2 cellular contexts compared by ENCODE assay signal in the genomic region with DNA sequence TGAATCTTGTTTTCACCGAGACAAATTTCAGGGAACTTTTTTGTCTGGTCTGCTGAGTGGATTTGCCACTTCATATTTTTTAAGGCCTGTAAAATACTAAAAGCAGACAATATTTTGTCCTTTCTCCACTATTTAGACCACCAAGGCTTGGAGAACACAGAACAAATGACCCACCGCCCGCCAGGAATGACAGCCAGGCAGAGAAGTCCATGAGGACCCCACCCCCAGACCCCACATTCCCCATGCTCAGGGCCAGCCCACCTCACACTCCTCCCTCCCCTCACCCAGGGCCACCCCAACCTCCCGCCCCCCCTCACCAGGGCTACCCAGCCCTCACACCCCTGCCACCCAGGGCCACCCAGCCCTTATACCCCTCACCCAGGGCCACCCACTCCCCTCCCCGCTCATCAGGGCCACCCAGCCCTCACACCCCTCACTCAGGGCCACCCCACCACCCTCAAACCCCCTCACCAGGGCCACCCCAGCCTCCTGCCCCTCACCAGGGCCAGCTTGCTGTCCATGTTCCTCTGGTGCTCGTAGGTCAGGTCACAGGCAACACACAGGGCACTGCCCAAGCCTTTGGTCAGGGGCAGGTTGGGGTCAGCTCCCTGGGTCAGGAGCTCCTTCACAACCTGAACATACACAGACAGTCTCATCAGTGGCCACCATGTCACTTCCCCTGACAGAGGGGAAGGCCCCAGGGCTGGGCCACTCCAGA.
TF ChIP-seq lines count a peak whose summit lies in the region.

No MANE protein-coding gene starts in this region.

TF ChIP-seq in SK-N-SH, 30 proteins besides CTCF, POLR2A, EP300 and RAD21 (continued from another document):
- TF ChIP-seq, protein P1, sequence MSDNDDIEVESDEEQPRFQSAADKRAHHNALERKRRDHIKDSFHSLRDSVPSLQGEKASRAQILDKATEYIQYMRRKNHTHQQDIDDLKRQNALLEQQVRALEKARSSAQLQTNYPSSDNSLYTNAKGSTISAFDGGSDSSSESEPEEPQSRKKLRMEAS (IDR thresholded peaks at IDR 0.05; ENCODE audit: low read depth): no peak
- TF ChIP-seq TCF12 (IDR thresholded peaks at IDR 0.05) (no peak), TAF1 (IDR thresholded peaks at IDR 0.05; ENCODE audit: borderline replicate concordance, low read depth, low read length) (no peak), EZH2phosphoT487 (IDR thresholded peaks at IDR 0.05; ENCODE audit: borderline replicate concordance, low read depth) (no peak), ELF1 (IDR thresholded peaks at IDR 0.05) (no peak), SIN3A (IDR thresholded peaks at IDR 0.05; ENCODE audit: borderline replicate concordance, low read depth, low read length) (no peak), YY1 (IDR thresholded peaks at IDR 0.05; ENCODE audit: low read depth) (no peak), FOXJ3 (CRISPR knock-in tag; IDR thresholded peaks at IDR 0.05) (no peak), GATA2 (CRISPR knock-in tag; IDR thresholded peaks at IDR 0.05) (no peak)
- TF ChIP-seq, protein P2, sequence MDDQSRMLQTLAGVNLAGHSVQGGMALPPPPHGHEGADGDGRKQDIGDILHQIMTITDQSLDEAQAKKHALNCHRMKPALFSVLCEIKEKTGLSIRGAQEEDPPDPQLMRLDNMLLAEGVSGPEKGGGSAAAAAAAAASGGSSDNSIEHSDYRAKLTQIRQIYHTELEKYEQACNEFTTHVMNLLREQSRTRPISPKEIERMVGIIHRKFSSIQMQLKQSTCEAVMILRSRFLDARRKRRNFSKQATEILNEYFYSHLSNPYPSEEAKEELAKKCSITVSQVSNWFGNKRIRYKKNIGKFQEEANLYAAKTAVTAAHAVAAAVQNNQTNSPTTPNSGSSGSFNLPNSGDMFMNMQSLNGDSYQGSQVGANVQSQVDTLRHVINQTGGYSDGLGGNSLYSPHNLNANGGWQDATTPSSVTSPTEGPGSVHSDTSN (IDR thresholded peaks at IDR 0.05): no peak
- TF ChIP-seq, protein P3, sequence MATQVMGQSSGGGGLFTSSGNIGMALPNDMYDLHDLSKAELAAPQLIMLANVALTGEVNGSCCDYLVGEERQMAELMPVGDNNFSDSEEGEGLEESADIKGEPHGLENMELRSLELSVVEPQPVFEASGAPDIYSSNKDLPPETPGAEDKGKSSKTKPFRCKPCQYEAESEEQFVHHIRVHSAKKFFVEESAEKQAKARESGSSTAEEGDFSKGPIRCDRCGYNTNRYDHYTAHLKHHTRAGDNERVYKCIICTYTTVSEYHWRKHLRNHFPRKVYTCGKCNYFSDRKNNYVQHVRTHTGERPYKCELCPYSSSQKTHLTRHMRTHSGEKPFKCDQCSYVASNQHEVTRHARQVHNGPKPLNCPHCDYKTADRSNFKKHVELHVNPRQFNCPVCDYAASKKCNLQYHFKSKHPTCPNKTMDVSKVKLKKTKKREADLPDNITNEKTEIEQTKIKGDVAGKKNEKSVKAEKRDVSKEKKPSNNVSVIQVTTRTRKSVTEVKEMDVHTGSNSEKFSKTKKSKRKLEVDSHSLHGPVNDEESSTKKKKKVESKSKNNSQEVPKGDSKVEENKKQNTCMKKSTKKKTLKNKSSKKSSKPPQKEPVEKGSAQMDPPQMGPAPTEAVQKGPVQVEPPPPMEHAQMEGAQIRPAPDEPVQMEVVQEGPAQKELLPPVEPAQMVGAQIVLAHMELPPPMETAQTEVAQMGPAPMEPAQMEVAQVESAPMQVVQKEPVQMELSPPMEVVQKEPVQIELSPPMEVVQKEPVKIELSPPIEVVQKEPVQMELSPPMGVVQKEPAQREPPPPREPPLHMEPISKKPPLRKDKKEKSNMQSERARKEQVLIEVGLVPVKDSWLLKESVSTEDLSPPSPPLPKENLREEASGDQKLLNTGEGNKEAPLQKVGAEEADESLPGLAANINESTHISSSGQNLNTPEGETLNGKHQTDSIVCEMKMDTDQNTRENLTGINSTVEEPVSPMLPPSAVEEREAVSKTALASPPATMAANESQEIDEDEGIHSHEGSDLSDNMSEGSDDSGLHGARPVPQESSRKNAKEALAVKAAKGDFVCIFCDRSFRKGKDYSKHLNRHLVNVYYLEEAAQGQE (IDR thresholded peaks at IDR 0.05; ENCODE audit: low read depth, low read length): no peak

TF ChIP-seq in SK-N-SH treated with all-trans-retinoic acid at 6 μM for 48 hours, 23 proteins besides CTCF, POLR2A, EP300 and RAD21 (continued from another document):
- TF ChIP-seq PATZ1 (CRISPR knock-in tag; IDR thresholded peaks at IDR 0.05; ENCODE audit: borderline replicate concordance) (no peak), ZC3H10 (CRISPR knock-in tag; IDR thresholded peaks at IDR 0.05) (no peak), TCF4 (CRISPR knock-in tag; IDR thresholded peaks at IDR 0.05; ENCODE audit: borderline replicate concordance) (no peak), ZNF565 (CRISPR knock-in tag; conservative IDR thresholded peaks at IDR 0.05; ENCODE audit: low read depth) (no peak), CREB5 (CRISPR knock-in tag; IDR thresholded peaks at IDR 0.05; ENCODE audit: low read depth) (no peak), OSR1 (CRISPR knock-in tag; IDR thresholded peaks at IDR 0.05) (no peak)
TF ChIP-seq in SK-N-SH treated with all-trans-retinoic acid at 6 μM for 48 hours: peak in this region for 0.
